ENCODE assay signal across 10 cellular contexts in the genomic region with DNA sequence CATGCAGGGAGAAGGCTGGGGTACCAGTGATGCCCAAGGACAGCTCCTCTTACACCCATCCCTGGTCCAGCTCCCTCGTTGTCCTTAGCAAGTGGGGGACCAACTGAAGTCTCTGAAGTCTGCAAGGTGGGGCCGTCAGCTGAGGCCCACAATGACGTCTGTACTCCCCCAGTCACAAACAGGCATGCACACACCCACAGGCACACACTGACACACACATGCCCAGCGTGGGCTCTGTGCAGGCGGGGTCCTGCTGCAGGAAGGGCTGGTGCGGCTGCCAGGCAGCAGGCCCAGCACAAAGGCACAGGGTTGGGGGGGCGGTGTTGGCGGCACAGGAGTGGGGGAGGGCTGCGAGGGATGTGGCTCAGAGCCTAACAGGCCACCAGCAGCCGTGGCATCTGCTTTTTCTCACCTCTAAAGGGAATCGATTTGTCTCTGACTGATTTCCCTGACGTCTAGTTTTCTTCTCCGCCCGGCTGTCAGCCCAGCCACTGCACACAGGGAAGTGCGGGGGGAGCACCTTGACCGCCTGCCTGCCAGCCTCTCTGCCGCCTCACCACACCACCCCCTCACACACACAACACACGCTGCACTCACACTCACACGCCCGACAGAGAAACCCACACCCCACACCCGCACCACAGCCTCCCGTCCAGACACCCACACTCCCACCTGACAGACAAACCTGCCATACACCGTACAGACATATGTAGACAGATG. TPM values are rescaled to one million over a fixed set of nuclear protein-coding genes. Genes with fewer than 3 reads are reported as not detected.
DNase-seq lines count a peak whose midpoint lies in the region; ATAC-seq lines count a peak whose summit lies in the region.
"Had no signal": no experiment of that assay in that cellular context is flagged by ENCODE, and none has a peak within 500 bp of the region (broad histone marks: within the 10 kb centered on the region; RNA-seq: fewer than 3 reads in every experiment).

No MANE protein-coding gene starts in this region.

- no peak overlapping the region for H3K9ac ChIP-seq in GM23248

- peaks cover 40% of the 10 kb centered on the region for H3K4me1 Mint-ChIP-seq in activated T-cell treated with anti-CD3 and anti-CD28 coated beads, Interleukin-2, amount 50 U/mL, for 24 hours (ENCODE audit: low read depth)

- H3K27ac ChIP-seq in GM23248: no peak overlapping the region
- H3K27ac ChIP-seq: 22Rv1, VCaP had no signal

- DNase-seq in DMS 273 (lab: John Stamatoyannopoulos, UW; ENCODE audit: unreplicated experiment) (peak; percentile 31), DMS 273 treated with DMSO at 0.1 percent for 48 hours (lab: John Stamatoyannopoulos, UW) (no peak), inferior parietal cortex (ENCODE audit: extremely low spot score) (peak; percentile 12), GM23248 (no peak)
- DNase-seq in activated T-cell treated with anti-CD3 and anti-CD28 coated beads, Interleukin-2, amount 50 U/mL, for 24 hours: peak; percentile 53
- DNase-seq in stimulated activated CD8-positive, alpha-beta memory T cell treated with anti-CD3 and anti-CD28 coated beads, Interleukin-15, amount 100 ng/mL, for 48 hours (ENCODE audit: low read depth in 2 of 2): peak; percentile 34

- H3K9me2 ChIP-seq in GM23248 (ENCODE audit: insufficient read depth): no peaks in the 10 kb centered on the region

- ATAC-seq in HG02973 (IDR thresholded peaks at IDR 0.05; ENCODE audit: unreplicated experiment) (no peak), GM18870 (IDR thresholded peaks at IDR 0.05; ENCODE audit: unreplicated experiment) (no peak)

- no peaks in the 10 kb centered on the region for H3K36me3 ChIP-seq in GM23248 (ENCODE audit: low read depth)

- no peaks in the 10 kb centered on the region for H3K4me1 ChIP-seq in GM23248 (ENCODE audit: insufficient read depth)

- H3K36me3 Mint-ChIP-seq in activated T-cell treated with anti-CD3 and anti-CD28 coated beads, Interleukin-2, amount 50 U/mL, for 24 hours (ENCODE audit: low read depth): no peaks in the 10 kb centered on the region

- in situ Hi-C loops in GM23248 (cut with MboI): no loop called here

- H3K27me3 Mint-ChIP-seq in activated T-cell treated with anti-CD3 and anti-CD28 coated beads, Interleukin-2, amount 50 U/mL, for 24 hours: no peaks in the 10 kb centered on the region

- no peaks in the 10 kb centered on the region for H3K9me3 Mint-ChIP-seq in activated T-cell treated with anti-CD3 and anti-CD28 coated beads, Interleukin-2, amount 50 U/mL, for 24 hours

- no peak overlapping the region for H2AFZ ChIP-seq in GM23248

- no peaks in the 10 kb centered on the region for H3K9me3 ChIP-seq in GM23248 (ENCODE audit: low read depth)

- H4K20me1 ChIP-seq in GM23248 (ENCODE audit: insufficient read depth): no peaks in the 10 kb centered on the region

- no peaks in the 10 kb centered on the region for H3K27me3 ChIP-seq in GM23248 (replicated peaks; ENCODE audit: insufficient read depth)

- H3K79me2 ChIP-seq in GM23248 (ENCODE audit: insufficient read depth): no peaks in the 10 kb centered on the region

- H3K4me2 ChIP-seq in GM23248 (ENCODE audit: unreplicated experiment): no peak overlapping the region

- peak overlapping the region; percentile 31 for H3K27ac Mint-ChIP-seq in activated T-cell treated with anti-CD3 and anti-CD28 coated beads, Interleukin-2, amount 50 U/mL, for 24 hours

- H3K4me3 ChIP-seq in GM23248: no peak overlapping the region

- WGBS in GM23248 (ENCODE audit: low coverage in 1 of 2, low lambda C conversion rate in 2 of 2, missing lambda C conversion rate in 2 of 2), 2 experiments: 48 to 50% methylated on average over 15 to 23 of the region's 23 CpGs

- no peaks in the 10 kb centered on the region for H3F3A ChIP-seq in GM23248 (ENCODE audit: insufficient read depth)

- H3K4me3 Mint-ChIP-seq in activated T-cell treated with anti-CD3 and anti-CD28 coated beads, Interleukin-2, amount 50 U/mL, for 24 hours: no peak overlapping the region

RNA-seq across cellular contexts. Expression of a gene that starts 43.5 kb away (rescaled TPM):
- total RNA-seq in GM23248 (2014; rRNA removed; shearing (Covaris generic)): 26.6 and 28.4 TPM in 2 replicates
- polyA plus RNA-seq in GM23248 (2016; fragmentation: Nextera tagmentation; extraction: Ambion mirVana): 20.9 and 21.9 TPM in 2 replicates

Comparison
In these comparisons a context has a peak if more than half of its experiments do, and no peak if none do; other contexts are left out.
1. DNase-seq: peak in DMS 273 (single experiment), activated T-cell treated with anti-CD3 and anti-CD28 coated beads, Interleukin-2, amount 50 U/mL, for 24 hours (single experiment), inferior parietal cortex (single experiment) and stimulated activated CD8-positive, alpha-beta memory T cell treated with anti-CD3 and anti-CD28 coated beads, Interleukin-15, amount 100 ng/mL, for 48 hours (2 of 2); none in DMS 273 treated with DMSO at 0.1 percent for 48 hours (single experiment) and GM23248 (single experiment).